Comparison of ENCODE assay signal across 8 cellular contexts in genomic region chr19:42255766-42256750, GRCh38. TPM values are rescaled to one million over a fixed set of nuclear protein-coding genes. Genes with fewer than 3 reads are reported as not detected.
A peak's percentile ranks its signal among the peaks of the same experiment; 100 is the strongest.
DNase-seq lines count a peak whose midpoint lies in the region; ATAC-seq, FAIRE-seq and TF ChIP-seq lines count a peak whose summit lies in the region.

No MANE protein-coding gene starts in this region.

- no peaks in the 10 kb centered on the region for H3K9me2 ChIP-seq in hepatocyte (replicated peaks; ENCODE audit: insufficient read depth)

- H3K4me2 ChIP-seq in hepatocyte = peak overlapping the region; percentile 96

- intact Hi-C loops in ascending aorta (cut with DNase I) = loop anchor here (1.0 kb wide), 1 partner anchor 12 kb away; no protein-coding TSS in a partner anchor

- peak overlapping the region; percentile 77 for H2AFZ ChIP-seq in hepatocyte

- H3K36me3 ChIP-seq in ascending aorta = no peaks in the 10 kb centered on the region
- no peaks in the 10 kb centered on the region for H3K36me3 ChIP-seq in hepatocyte (replicated peaks; ENCODE audit: insufficient read depth, low read depth)

- no peak for ATAC-seq in GM21717 (IDR thresholded peaks at IDR 0.05; ENCODE audit: unreplicated experiment)
- ATAC-seq in HG03460 (IDR thresholded peaks at IDR 0.05; ENCODE audit: unreplicated experiment) = no peak

- peaks cover 43% of the 10 kb centered on the region for H3K79me2 ChIP-seq in hepatocyte

- H3K27me3 ChIP-seq in ascending aorta = no peaks in the 10 kb centered on the region
- H3K27me3 ChIP-seq in hepatocyte = no peaks in the 10 kb centered on the region

- H3K4me3 ChIP-seq in ascending aorta (peak overlapping the region; percentile 84 to 95), hepatocyte (peak overlapping the region; percentile 74)

- H3K27ac ChIP-seq in ascending aorta = peak overlapping the region; percentile 97 to 99
- H3K27ac ChIP-seq in hepatocyte = peak overlapping the region; percentile 96

- 14% methylated on average over 25 of the region's 38 CpGs for WGBS in hepatocyte (ENCODE audit: low lambda C conversion rate, missing lambda C conversion rate)

- H4K20me1 ChIP-seq in hepatocyte (ENCODE audit: insufficient read depth, poor library complexity, severe bottlenecking) = peaks cover 24% of the 10 kb centered on the region

- H3K4me1 ChIP-seq in ascending aorta (peaks cover 12 to 20% of the 10 kb centered on the region in 2 donors), hepatocyte (ENCODE audit: insufficient read depth) (peaks cover 20% of the 10 kb centered on the region)

- TF ChIP-seq CTCF in ascending aorta (IDR thresholded peaks at IDR 0.05) = no peak
- TF ChIP-seq CTCF in hepatocyte (IDR thresholded peaks at IDR 0.05; ENCODE audit: poor library complexity) = no peak
- TF ChIP-seq CTCF in D721Med (IDR thresholded peaks at IDR 0.05; ENCODE audit: insufficient read depth, missing control alignments) = no peak

- DNase-seq in EH (ENCODE audit: low read depth) = peak; percentile 77
- peak; percentile 60 for DNase-seq in NCI-H146 (lab: John Stamatoyannopoulos, UW)
- peak in 1 of 2 donors; percentile 75 for DNase-seq in ascending aorta (ENCODE audit: low spot score in 2 of 2)
- DNase-seq in hepatocyte (ENCODE audit: low spot score) = peak; percentile 74
- peak; percentile 42 for DNase-seq in renal cortical epithelial cell (ENCODE audit: low read depth)
- no peak for DNase-seq in D721Med (ENCODE audit: insufficient read length, low spot score)

- H3K9me3 ChIP-seq in ascending aorta = no peaks in the 10 kb centered on the region
- H3K9me3 ChIP-seq in hepatocyte (ENCODE audit: low read depth) = no peaks in the 10 kb centered on the region

- FAIRE-seq in D721Med (lab: Jason Lieb, UNC) = no peak

RNA-seq across cellular contexts. Expression of gene ERF, which starts 1.1 kb away (rescaled TPM):
- total RNA-seq in ascending aorta (51.6 TPM), hepatocyte (32.6 and 47.1 TPM in 2 replicates), renal cortical epithelial cell (15.5 and 23.2 TPM in 2 replicates)
- polyA plus RNA-seq in hepatocyte = 20.4 and 24.4 TPM in 2 replicates

RNA-seq across cellular contexts. Expression of gene CIC, which starts 13.0 kb away (rescaled TPM):
- total RNA-seq in ascending aorta (247 TPM), hepatocyte (14.3 and 17.4 TPM in 2 replicates), renal cortical epithelial cell (9.0 and 67.9 TPM in 2 replicates)
- 19.3 and 23.2 TPM in 2 replicates for polyA plus RNA-seq in hepatocyte

RNA-seq across cellular contexts. Expression of gene GSK3A, which starts 13.7 kb away (rescaled TPM):
- total RNA-seq in ascending aorta (27.0 TPM), hepatocyte (31.2 and 32.2 TPM in 2 replicates), renal cortical epithelial cell (12.9 and 44.8 TPM in 2 replicates)
- polyA plus RNA-seq in hepatocyte = 36.6 and 38.8 TPM in 2 replicates

RNA-seq across cellular contexts. Expression of gene ZNF526, which starts 35.9 kb away (rescaled TPM):
- total RNA-seq in ascending aorta = 7.0 TPM
- total RNA-seq in hepatocyte = 4.9 and 5.1 TPM in 2 replicates
- polyA plus RNA-seq in hepatocyte = 8.6 and 9.7 TPM in 2 replicates
- total RNA-seq in renal cortical epithelial cell = 7.1 and 11.4 TPM in 2 replicates

RNA-seq across cellular contexts. Expression of gene DEDD2, which starts 38.6 kb away (rescaled TPM):
- 30.2 TPM for total RNA-seq in ascending aorta
- total RNA-seq in hepatocyte = 34.2 and 38.6 TPM in 2 replicates
- 37.8 and 38.6 TPM in 2 replicates for polyA plus RNA-seq in hepatocyte
- total RNA-seq in renal cortical epithelial cell = 17.9 and 25.2 TPM in 2 replicates
